Comparison of ENCODE assay signal across 17 cellular contexts in the genomic region with DNA sequence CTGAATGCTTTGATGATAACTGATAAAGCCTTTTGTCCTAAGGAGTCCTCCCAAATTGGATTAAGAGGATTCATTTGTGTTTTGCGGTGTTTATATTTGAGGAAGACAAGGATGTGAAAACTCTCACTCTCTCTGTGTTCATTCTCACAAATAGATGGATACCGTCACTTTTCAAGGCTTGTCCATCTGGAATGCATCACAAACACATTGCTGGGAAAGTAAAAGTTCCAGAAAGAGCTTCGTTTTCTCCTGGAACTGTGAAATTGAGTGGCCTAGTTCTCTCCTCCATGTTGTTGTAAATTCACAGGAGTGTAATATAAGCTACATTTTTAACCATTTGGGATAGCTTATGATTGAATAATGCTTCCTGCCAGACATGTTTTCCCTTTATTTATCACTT.
DNase-seq lines count a peak whose midpoint lies in the region; ATAC-seq, FAIRE-seq and TF ChIP-seq lines count a peak whose summit lies in the region.
"Had no signal": no experiment of that assay in that cellular context is flagged by ENCODE, and none has a peak within 500 bp of the region (broad histone marks: within the 10 kb centered on the region; RNA-seq: fewer than 3 reads in every experiment).

No MANE protein-coding gene starts in this region.

- H3K27me3 ChIP-seq in tibial nerve, result no peaks in the 10 kb centered on the region
- H3K27me3 ChIP-seq: BE2C had no signal

- H3K27ac ChIP-seq in mesodermal cell (ENCODE audit: low read depth, low read length, severe bottlenecking) (peak overlapping the region; percentile 80), tibial nerve (peak overlapping the region in 3 of 4 donors; percentile 36 to 58 (median 43)), kidney (ENCODE audit: low read depth in 2 of 2, low read length in 2 of 2) (no peak overlapping the region)

- H3K9me3 Mint-ChIP-seq in stimulated activated naive CD8-positive, alpha-beta T cell treated with anti-CD3 and anti-CD28 coated beads, Interleukin-15, amount 100 ng/mL, for 72 hours, result peaks cover 0 to 7% of the 10 kb centered on the region in 2 donors
- H3K9me3 Mint-ChIP-seq: endodermal cell, memory B cell had no signal

- TF ChIP-seq EP300 in tibial nerve (IDR thresholded peaks at IDR 0.05), result no peak

- no peak for ATAC-seq in stimulated activated naive CD8-positive, alpha-beta T cell treated with anti-CD3 and anti-CD28 coated beads, Interleukin-15, amount 100 ng/mL, for 72 hours
- ATAC-seq: natural killer cell treated with Interleukin-12 subunit alpha and Interleukin-12 subunit beta and Interleukin-15 and Interleukin-18, amount 100 ng/mL, for 72 hours; stimulated activated effector memory CD8-positive, alpha-beta T cell treated with anti-CD3 and anti-CD28 coated beads, Interleukin-12 subunit alpha, Interleukin-12 subunit beta, amount 100 ng/mL, for 72 hours had no signal

- no peaks in the 10 kb centered on the region for H3K27me3 Mint-ChIP-seq in stimulated activated naive CD8-positive, alpha-beta T cell treated with anti-CD3 and anti-CD28 coated beads, Interleukin-15, amount 100 ng/mL, for 72 hours
- H3K27me3 Mint-ChIP-seq: natural killer cell treated with Interleukin-12 subunit alpha and Interleukin-12 subunit beta and Interleukin-15 and Interleukin-18, amount 100 ng/mL, for 72 hours had no signal

- intact Hi-C loops in kidney (cut with DNase I), result no loop called here

- H3K36me3 ChIP-seq in mesodermal cell (ENCODE audit: control insufficient read depth, insufficient read depth, low read length), result no peaks in the 10 kb centered on the region
- H3K36me3 ChIP-seq in tibial nerve, result no peaks in the 10 kb centered on the region
- no peaks in the 10 kb centered on the region for H3K36me3 ChIP-seq in kidney (ENCODE audit: control insufficient read depth in 1 of 2, insufficient read depth in 2 of 2, low read length in 2 of 2)
- H3K36me3 ChIP-seq: BE2C had no signal

- H3K9me3 ChIP-seq in mesodermal cell (ENCODE audit: control insufficient read depth, low read length) (no peaks in the 10 kb centered on the region), tibial nerve (no peaks in the 10 kb centered on the region), kidney (ENCODE audit: control insufficient read depth in 1 of 2, low read length in 2 of 2) (no peaks in the 10 kb centered on the region)
- H3K9me3 ChIP-seq: BE2C had no signal

- no peak overlapping the region for H3K27ac Mint-ChIP-seq in stimulated activated naive CD8-positive, alpha-beta T cell treated with anti-CD3 and anti-CD28 coated beads, Interleukin-15, amount 100 ng/mL, for 72 hours
- H3K27ac Mint-ChIP-seq: memory B cell; natural killer cell treated with Interleukin-12 subunit alpha and Interleukin-12 subunit beta and Interleukin-15 and Interleukin-18, amount 100 ng/mL, for 72 hours; stimulated activated effector memory CD8-positive, alpha-beta T cell treated with anti-CD3 and anti-CD28 coated beads, Interleukin-12 subunit alpha, Interleukin-12 subunit beta, amount 100 ng/mL, for 72 hours; T-helper 1 cell treated with Interleukin-12 subunit alpha and Interleukin-12 subunit beta and Interleukin-4 antibody, amounts not matched to agents 30 μg/mL and 1 μg/mL, for 36 hours had no signal

- H3K4me1 Mint-ChIP-seq in stimulated activated naive CD8-positive, alpha-beta T cell treated with anti-CD3 and anti-CD28 coated beads, Interleukin-15, amount 100 ng/mL, for 72 hours, result no peaks in the 10 kb centered on the region
- H3K4me1 Mint-ChIP-seq: memory B cell; stimulated activated effector memory CD8-positive, alpha-beta T cell treated with anti-CD3 and anti-CD28 coated beads, Interleukin-12 subunit alpha, Interleukin-12 subunit beta, amount 100 ng/mL, for 72 hours had no signal

- H3K4me3 Mint-ChIP-seq in stimulated activated naive CD8-positive, alpha-beta T cell treated with anti-CD3 and anti-CD28 coated beads, Interleukin-15, amount 100 ng/mL, for 72 hours, result no peak overlapping the region
- H3K4me3 Mint-ChIP-seq: memory B cell; natural killer cell treated with Interleukin-12 subunit alpha and Interleukin-12 subunit beta and Interleukin-15 and Interleukin-18, amount 100 ng/mL, for 72 hours; stimulated activated effector memory CD8-positive, alpha-beta T cell treated with anti-CD3 and anti-CD28 coated beads, Interleukin-12 subunit alpha, Interleukin-12 subunit beta, amount 100 ng/mL, for 72 hours; T-helper 1 cell treated with Interleukin-12 subunit alpha and Interleukin-12 subunit beta and Interleukin-4 antibody, amounts not matched to agents 30 μg/mL and 1 μg/mL, for 36 hours had no signal

- H3K9ac ChIP-seq in kidney (ENCODE audit: low read length in 2 of 2), result no peak overlapping the region

- H3K4me1 ChIP-seq in mesodermal cell (ENCODE audit: control insufficient read depth, insufficient read depth, low read length, poor library complexity, severe bottlenecking), result peaks cover 19% of the 10 kb centered on the region
- peaks cover 0 to 22% (median 0%) of the 10 kb centered on the region in 4 donors for H3K4me1 ChIP-seq in tibial nerve
- peaks cover 0 to 4% of the 10 kb centered on the region in 2 donors for H3K4me1 ChIP-seq in kidney (ENCODE audit: control insufficient read depth in 1 of 2, insufficient read depth in 1 of 2, low read depth in 1 of 2, low read length in 2 of 2)

- DNase-seq in HFF-Myc (ENCODE audit: extremely low read depth, low read depth) (peak; percentile 4), cerebellar cortex (ENCODE audit: low spot score) (peak; percentile 38), tibial nerve (ENCODE audit: low spot score in 2 of 2) (no peak), NCI-H2081 (lab: John Stamatoyannopoulos, UW) (no peak), kidney (no peak)
- no peak for DNase-seq in stimulated activated naive CD8-positive, alpha-beta T cell treated with anti-CD3 and anti-CD28 coated beads, Interleukin-15, amount 100 ng/mL, for 72 hours
- DNase-seq: activated CD4-positive, alpha-beta T cell treated with anti-CD3 and anti-CD28 coated beads, Interleukin-2, amount 50 U/mL, for 4 hours; BE2C; Calu3; endodermal cell; NCI-H526; retina had no signal

- TF ChIP-seq CTCF in HFF-Myc (IDR thresholded peaks at IDR 0.05; ENCODE audit: low read depth, low read length, missing control alignments), result no peak
- TF ChIP-seq CTCF in tibial nerve (IDR thresholded peaks at IDR 0.05), result no peak
- no peak for TF ChIP-seq CTCF in kidney (IDR thresholded peaks at IDR 0.05; ENCODE audit: borderline replicate concordance, extremely low read depth, insufficient read depth)

- no peak overlapping the region for H3K4me3 ChIP-seq in HFF-Myc (replicated peaks; ENCODE audit: low read depth, low read length)
- no peak overlapping the region for H3K4me3 ChIP-seq in mesodermal cell (ENCODE audit: extremely low read depth, insufficient read depth, low read length, poor library complexity, severe bottlenecking)
- H3K4me3 ChIP-seq in tibial nerve, result no peak overlapping the region
- H3K4me3 ChIP-seq in kidney (ENCODE audit: low read length in 2 of 2), result no peak overlapping the region

- FAIRE-seq in kidney (lab: Jason Lieb, UNC), result no peak

- WGBS in mesodermal cell (ENCODE audit: insufficient coverage in 2 of 2), 2 experiments, result 74 to 100% methylated on average over 1 to 3 of the region's 3 CpGs
- 28 to 49% methylated on average over 3 of the region's 3 CpGs for WGBS in tibial nerve, 2 donors

- TF ChIP-seq POLR2A in tibial nerve (IDR thresholded peaks at IDR 0.05), result no peak

Comparison
In these comparisons a context has a peak if more than half of its experiments do, and no peak if none do; other contexts are left out.
1. DNase-seq: peak in HFF-Myc (single experiment) and cerebellar cortex (single experiment); none in tibial nerve (0 of 2), stimulated activated naive CD8-positive, alpha-beta T cell treated with anti-CD3 and anti-CD28 coated beads, Interleukin-15, amount 100 ng/mL, for 72 hours (0 of 2), NCI-H2081 (0 of 2) and kidney (single experiment).
2. H3K27ac ChIP-seq: peak in mesodermal cell (single experiment) and tibial nerve (3 of 4); none in kidney (0 of 2).